In genomic region chr13:42218576-42218975, GRCh38 we compare ENCODE assay signal across 20 cellular contexts. TPM values are rescaled to one million over a fixed set of nuclear protein-coding genes. Genes with fewer than 3 reads are reported as not detected.
A peak's percentile ranks its signal among the peaks of the same experiment; 100 is the strongest.
DNase-seq lines count a peak whose midpoint lies in the region; ATAC-seq and TF ChIP-seq lines count a peak whose summit lies in the region.
"Had no signal": no experiment of that assay in that cellular context is flagged by ENCODE, and none has a peak within 500 bp of the region (broad histone marks: within the 10 kb centered on the region; RNA-seq: fewer than 3 reads in every experiment).

No MANE protein-coding gene starts in this region.

- no peak overlapping the region for H3K4me2 ChIP-seq in trophoblast cell (ENCODE audit: low read length)
- H3K4me2 ChIP-seq: GM23338 had no signal

- intact Hi-C loops in CD4-positive, alpha-beta T cell (cut with DNase I, micrococcal nuclease) = loop anchor here in 1 of 2 experiments (5.0 kb wide), 1 partner anchor 551 kb away; no protein-coding TSS in a partner anchor

- H3K9me3 ChIP-seq in trophoblast cell (ENCODE audit: insufficient read depth, low read depth, low read length) = no peaks in the 10 kb centered on the region
- H3K9me3 ChIP-seq in CD4-positive, alpha-beta T cell (ENCODE audit: control insufficient read depth, low read length) = no peaks in the 10 kb centered on the region

- H4K12ac ChIP-seq in trophoblast cell (ENCODE audit: low read depth, low read length) = no peak overlapping the region

- H3K79me2 ChIP-seq in trophoblast cell (ENCODE audit: control insufficient read depth, insufficient read depth, low read length, poor library complexity) = no peaks in the 10 kb centered on the region

- H4K91ac ChIP-seq in trophoblast cell (ENCODE audit: low read depth, low read length) = no peak overlapping the region

- H3K27ac ChIP-seq in RWPE1 (peak overlapping the region; percentile 47; the same call in 1 of the 2 replicates), foreskin keratinocyte (no peak overlapping the region), trophoblast cell (ENCODE audit: low read depth, low read length) (no peak overlapping the region)
- H3K27ac ChIP-seq in CD4-positive, alpha-beta T cell (ENCODE audit: low read depth, low read length) = no peak overlapping the region

- no peak overlapping the region for H3K27ac Mint-ChIP-seq in CD4-positive, alpha-beta T cell
- H3K27ac Mint-ChIP-seq: GM23338, IgD-negative memory B cell had no signal

- POLR2A ChIA-PET in RWPE1 (lab: Yijun Ruan, JAX; ENCODE audit: low non-redundant PET) = interaction anchor here (0.7 kb wide), 2 partner anchors 10 to 1040 kb away, joined by 11 to 12 read pairs; no protein-coding TSS in a partner anchor
- POLR2A ChIA-PET in CD4-positive, alpha-beta T cell (lab: Charles Lee) = interaction anchor here (0.6 kb wide), 1 partner anchor 33 kb away, joined by 3 read pairs; no protein-coding TSS in a partner anchor

- H3K9me3 Mint-ChIP-seq in CD4-positive, alpha-beta T cell = no peaks in the 10 kb centered on the region
- H3K9me3 Mint-ChIP-seq: CD4-positive, alpha-beta memory T cell; GM23338; IgD-negative memory B cell had no signal

- no peak overlapping the region for H3K14ac ChIP-seq in trophoblast cell (ENCODE audit: low read length)

- no peaks in the 10 kb centered on the region for H3K4me1 Mint-ChIP-seq in CD4-positive, alpha-beta T cell (ENCODE audit: low read depth)
- H3K4me1 Mint-ChIP-seq: CD4-positive, alpha-beta memory T cell; IgD-negative memory B cell had no signal

- H3K4me3 ChIP-seq in AG10803 (ENCODE audit: low read length) (no peak overlapping the region), trophoblast cell (ENCODE audit: low read depth, low read length) (no peak overlapping the region)
- H3K4me3 ChIP-seq: GM23338 had no signal

- no CpG with 5 or more reads among the region's 3 CpGs for WGBS in trophoblast cell (ENCODE audit: extremely low coverage, insufficient coverage, insufficient read length)

- H3K79me1 ChIP-seq in trophoblast cell (ENCODE audit: low read length) = no peaks in the 10 kb centered on the region

- H3K4me1 ChIP-seq in foreskin keratinocyte (peaks cover 24% of the 10 kb centered on the region), trophoblast cell (ENCODE audit: control insufficient read depth in 1 of 2, insufficient read depth in 2 of 2, low read length in 2 of 2) (no peaks in the 10 kb centered on the region)

- no peak overlapping the region for H3K4ac ChIP-seq in trophoblast cell (ENCODE audit: low read depth, low read length)

- H2AFZ ChIP-seq in trophoblast cell (ENCODE audit: insufficient read depth, low read length, poor library complexity) = no peak overlapping the region
- H2AFZ ChIP-seq: GM23338 had no signal

- no peak for TF ChIP-seq CTCF in AG10803 (conservative IDR thresholded peaks at IDR 0.05; ENCODE audit: low read length)
- no peak for TF ChIP-seq CTCF in RWPE1 (conservative IDR thresholded peaks at IDR 0.05; ENCODE audit: low read depth)
- TF ChIP-seq CTCF in foreskin keratinocyte (conservative IDR thresholded peaks at IDR 0.05) = no peak
- TF ChIP-seq CTCF in CD4-positive, alpha-beta T cell (IDR thresholded peaks at IDR 0.05) = no peak

- DNase-seq in AG10803 (ENCODE audit: low read depth) = peak; percentile 11
- no peak for DNase-seq in RWPE1 (ENCODE audit: low spot score)
- DNase-seq in cerebellum (ENCODE audit: low spot score) = peak; percentile 60
- DNase-seq in foreskin keratinocyte = peak; percentile 4 to 26
- no peak for DNase-seq in trophoblast cell
- no peak for DNase-seq in CD4-positive, alpha-beta T cell
- DNase-seq in NCI-H82 treated with DMSO at 0.1 percent for 48 hours (lab: John Stamatoyannopoulos, UW; ENCODE audit: unreplicated experiment) = no peak
- DNase-seq: CD4-positive, alpha-beta memory T cell; DMS53; EL; Karpas-422; NCI-H1092 treated with DMSO at 0.1 percent for 48 hours; NCI-H146; NCI-H2029 treated with DMSO at 0.1 percent for 48 hours; NCI-H2171 treated with DMSO at 0.1 percent for 48 hours; NCI-H446 treated with DMSO at 0.1 percent for 48 hours; SIG-M5 had no signal

- H3K27me3 ChIP-seq in foreskin keratinocyte = no peaks in the 10 kb centered on the region
- H3K27me3 ChIP-seq in trophoblast cell (ENCODE audit: insufficient read depth, low read length) = no peaks in the 10 kb centered on the region
- H3K27me3 ChIP-seq in CD4-positive, alpha-beta T cell (ENCODE audit: control insufficient read depth, insufficient read depth, low read length) = no peaks in the 10 kb centered on the region

- H2BK120ac ChIP-seq in trophoblast cell (ENCODE audit: insufficient read depth, low read length, poor library complexity) = no peak overlapping the region

- no peak overlapping the region for H2BK5ac ChIP-seq in trophoblast cell (ENCODE audit: low read depth, low read length, poor library complexity)

- no peak for ATAC-seq in foreskin keratinocyte
- ATAC-seq in CD4-positive, alpha-beta T cell (ENCODE audit: poor library complexity) = no peak
- ATAC-seq: GM23338, HCT116 had no signal

- no peak overlapping the region for H2BK12ac ChIP-seq in trophoblast cell (ENCODE audit: low read length)

- H2AK5ac ChIP-seq in trophoblast cell (ENCODE audit: low read length) = no peak overlapping the region

- H3K36me3 ChIP-seq in trophoblast cell (ENCODE audit: control insufficient read depth in 1 of 2, insufficient read depth in 2 of 2, low read length in 2 of 2) = no peaks in the 10 kb centered on the region

- H3K4me3 Mint-ChIP-seq in CD4-positive, alpha-beta T cell = no peak overlapping the region
- H3K4me3 Mint-ChIP-seq: CD4-positive, alpha-beta memory T cell; GM23338; IgD-negative memory B cell had no signal

- no peak overlapping the region for H3K23ac ChIP-seq in trophoblast cell (ENCODE audit: low read length)

- H3K18ac ChIP-seq in trophoblast cell (ENCODE audit: low read length) = no peak overlapping the region

- peaks cover 35% of the 10 kb centered on the region for H3K36me3 Mint-ChIP-seq in CD4-positive, alpha-beta T cell (ENCODE audit: low read depth)
- H3K36me3 Mint-ChIP-seq: IgD-negative memory B cell had no signal

- no peak overlapping the region for H3K9ac ChIP-seq in trophoblast cell (ENCODE audit: low read length)

- CTCF ChIA-PET in RWPE1 (lab: Yijun Ruan, JAX) = interaction anchor here (0.5 kb wide), 1 partner anchor 35 kb away, joined by 3 read pairs; no protein-coding TSS in a partner anchor
- CTCF ChIA-PET in CD4-positive, alpha-beta T cell (lab: Charles Lee) = interaction anchor here (0.7 kb wide), 1 partner anchor 59 kb away, joined by 3 read pairs; no protein-coding TSS in a partner anchor

- no peaks in the 10 kb centered on the region for H3K27me3 Mint-ChIP-seq in CD4-positive, alpha-beta T cell
- H3K27me3 Mint-ChIP-seq: CD4-positive, alpha-beta memory T cell; IgD-negative memory B cell had no signal

- no peak overlapping the region for H4K8ac ChIP-seq in trophoblast cell (ENCODE audit: low read depth, low read length)

RNA-seq across cellular contexts. Expression of gene AKAP11, which starts 53.4 kb away (rescaled TPM):
- total RNA-seq in cerebellum (64.5 TPM), foreskin keratinocyte (21.9 and 22.5 TPM in 2 replicates)
- 2.7 and 3.0 TPM in 2 replicates for polyA plus RNA-seq in foreskin keratinocyte
- 6.7 and 6.9 TPM in 2 replicates for polyA plus RNA-seq in trophoblast cell (2013)
- total RNA-seq in CD4-positive, alpha-beta T cell = 10 to 100 TPM; 18.0 to 18.4 TPM

Comparison
In these comparisons a context has a peak if more than half of its experiments do, and no peak if none do; other contexts are left out.
1. DNase-seq: peak in AG10803 (single experiment), cerebellum (single experiment) and foreskin keratinocyte (2 of 2); none in RWPE1 (single experiment), trophoblast cell (0 of 2), CD4-positive, alpha-beta T cell (0 of 10) and NCI-H82 treated with DMSO at 0.1 percent for 48 hours (single experiment).